ENCODE assay signal across 22 cellular contexts in the genomic region with DNA sequence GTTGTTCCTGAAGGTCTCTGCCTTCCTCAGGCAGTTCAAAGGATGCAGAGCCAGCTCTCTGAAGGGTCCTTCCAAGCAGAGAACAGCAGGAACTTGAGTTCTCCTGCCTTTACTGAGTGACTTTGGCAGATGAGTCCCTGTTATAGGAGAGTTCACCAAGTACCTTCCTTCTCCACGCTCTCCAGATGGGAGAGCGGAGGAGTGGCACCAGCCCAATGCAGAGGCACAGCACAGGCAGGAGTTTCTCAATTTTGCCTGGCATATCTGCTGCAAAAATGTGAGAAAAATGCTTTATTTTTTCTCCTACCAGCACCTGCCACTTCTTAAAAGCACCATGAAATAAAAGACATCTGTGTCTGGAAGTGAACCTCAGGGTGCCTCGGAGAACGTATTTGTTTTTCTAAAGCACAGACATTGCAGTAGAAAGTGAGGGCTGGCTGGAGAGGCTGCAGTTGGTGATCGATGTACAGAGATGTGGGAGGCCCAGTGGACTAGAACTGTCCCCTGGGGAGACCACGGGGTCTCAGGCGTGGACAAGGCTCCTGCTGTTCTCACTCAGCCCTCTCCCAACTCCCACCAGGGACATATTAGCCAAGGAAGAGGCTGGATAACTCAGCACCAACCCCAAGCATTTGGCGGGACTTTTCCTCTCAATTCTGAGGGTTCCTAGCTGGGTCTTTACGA.
"Had no signal": no experiment of that assay in that cellular context is flagged by ENCODE, and none has a peak within 500 bp of the region (broad histone marks: within the 10 kb centered on the region; RNA-seq: fewer than 3 reads in every experiment).

No MANE protein-coding gene starts in this region.

- H3K27ac ChIP-seq: Peyer's patch had no signal

- H3K36me3 Mint-ChIP-seq: activated naive CD8-positive, alpha-beta T cell had no signal

- H3K27ac Mint-ChIP-seq: activated CD4-positive, alpha-beta memory T cell treated with anti-CD3 and anti-CD28 coated beads for 36 hours; activated CD4-positive, alpha-beta T cell treated with anti-CD3 and anti-CD28 coated beads, Interleukin-2, amount 10 ng/mL, durations not matched to agents 7 days and 5 days; activated naive CD4-positive, alpha-beta T cell treated with anti-CD3 and anti-CD28 coated beads for 36 hours; activated naive CD8-positive, alpha-beta T cell; activated T-helper 17 cell treated with anti-CD3 and anti-CD28 coated beads, Interleukin-2, amount 50 U/mL, for 72 hours; T-helper 1 cell treated with Interleukin-12 subunit alpha and Interleukin-12 subunit beta and Interleukin-4 antibody, amounts not matched to agents 30 μg/mL and 1 μg/mL, for 36 hours; WTC11 had no signal

- H3K4me1 Mint-ChIP-seq: activated CD4-positive, alpha-beta T cell treated with anti-CD3 and anti-CD28 coated beads, Interleukin-2, amount 10 ng/mL, durations not matched to agents 7 days and 5 days; activated T-helper 17 cell treated with anti-CD3 and anti-CD28 coated beads, Interleukin-2, amount 50 U/mL, for 72 hours had no signal

- H3K36me3 ChIP-seq: Peyer's patch had no signal

- ATAC-seq: activated T-helper 17 cell treated with anti-CD3 and anti-CD28 coated beads, Interleukin-2, amount 50 U/mL, for 72 hours; K562; WTC11 had no signal

- H3K4me3 ChIP-seq: K562, Peyer's patch had no signal

- H3K4me1 ChIP-seq: Peyer's patch had no signal

- H3K4me3 Mint-ChIP-seq: activated CD4-positive, alpha-beta memory T cell treated with anti-CD3 and anti-CD28 coated beads for 36 hours; activated CD4-positive, alpha-beta T cell treated with anti-CD3 and anti-CD28 coated beads, Interleukin-2, amount 10 ng/mL, durations not matched to agents 7 days and 5 days; activated naive CD4-positive, alpha-beta T cell treated with anti-CD3 and anti-CD28 coated beads for 36 hours; activated naive CD8-positive, alpha-beta T cell; activated T-helper 17 cell treated with anti-CD3 and anti-CD28 coated beads, Interleukin-2, amount 50 U/mL, for 72 hours; T-helper 1 cell treated with Interleukin-12 subunit alpha and Interleukin-12 subunit beta and Interleukin-4 antibody, amounts not matched to agents 30 μg/mL and 1 μg/mL, for 36 hours; WTC11 had no signal

- H3K9me3 Mint-ChIP-seq: activated CD4-positive, alpha-beta memory T cell treated with anti-CD3 and anti-CD28 coated beads for 36 hours; activated CD4-positive, alpha-beta T cell treated with anti-CD3 and anti-CD28 coated beads, Interleukin-2, amount 10 ng/mL, durations not matched to agents 7 days and 5 days; activated T-helper 17 cell treated with anti-CD3 and anti-CD28 coated beads, Interleukin-2, amount 50 U/mL, for 72 hours; T-helper 1 cell treated with Interleukin-12 subunit alpha and Interleukin-12 subunit beta and Interleukin-4 antibody, amounts not matched to agents 30 μg/mL and 1 μg/mL, for 36 hours had no signal

- H3K27me3 Mint-ChIP-seq: activated CD4-positive, alpha-beta memory T cell treated with anti-CD3 and anti-CD28 coated beads for 36 hours; activated naive CD8-positive, alpha-beta T cell had no signal

- DNase-seq: activated CD4-positive, alpha-beta memory T cell treated with anti-CD3 and anti-CD28 coated beads for 36 hours; activated CD4-positive, alpha-beta T cell treated with anti-CD3 and anti-CD28 coated beads, Interleukin-2, amount 10 ng/mL, durations not matched to agents 7 days and 5 days; activated CD4-positive, CD25-positive, alpha-beta regulatory T cell treated with anti-CD3 and anti-CD28 coated beads, Interleukin-2, amount 50 U/mL, for 72 hours; activated CD8-positive, alpha-beta memory T cell treated with anti-CD3 and anti-CD28 coated beads for 24 hours; activated gamma-delta T cell; activated naive CD4-positive, alpha-beta T cell treated with anti-CD3 and anti-CD28 coated beads for 36 hours; activated T-cell treated with anti-CD3 and anti-CD28 coated beads, Interleukin-2, amount 50 U/mL, for 48 hours; aorta; Karpas-422; NCI-H1105 treated with DMSO at 0.1 percent for 48 hours; NCI-H1436 treated with DMSO at 0.1 percent for 48 hours; NCI-H187; NCI-H2081; NCI-H510A treated with DMSO at 0.1 percent for 48 hours; NCI-H69; SHP77 treated with DMSO at 0.1 percent for 48 hours had no signal

- H3K9me3 ChIP-seq: Peyer's patch had no signal

- H3K27me3 ChIP-seq: Peyer's patch had no signal
